Comparison of ENCODE assay signal across 10 cellular contexts in genomic region chr2:70121627-70122372, GRCh38. TPM values are rescaled to one million over a fixed set of nuclear protein-coding genes. Genes with fewer than 3 reads are reported as not detected.
DNase-seq lines count a peak whose midpoint lies in the region; ATAC-seq, FAIRE-seq and TF ChIP-seq lines count a peak whose summit lies in the region.
"Had no signal": no experiment of that assay in that cellular context is flagged by ENCODE, and none has a peak within 500 bp of the region (broad histone marks: within the 10 kb centered on the region; RNA-seq: fewer than 3 reads in every experiment).

No MANE protein-coding gene starts in this region.

- CTCF ChIA-PET in A673 (lab: Charles Lee): no interaction called here

- peak; percentile 29 for FAIRE-seq in GM18507 (lab: Jason Lieb, UNC)

- H3K27me3 ChIP-seq in A673 (replicated peaks; ENCODE audit: insufficient read depth, low read depth, low read length, poor library complexity) (no peaks in the 10 kb centered on the region), H7 (ENCODE audit: control insufficient read depth, insufficient read depth, low read length) (no peaks in the 10 kb centered on the region)

- no TSS peak for BruUV-seq in A673 (replicated peaks; lab: Mats Ljungman, UMichigan)

- H3K27ac ChIP-seq in A673 (ENCODE audit: low read depth, low read length, poor library complexity, severe bottlenecking): peak overlapping the region; percentile 53

- peak overlapping the region; percentile 67 for H3K27ac Mint-ChIP-seq in activated naive CD8-positive, alpha-beta T cell treated with anti-CD3 and anti-CD28 coated beads for 36 hours
- peak overlapping the region; percentile 100 for H3K27ac Mint-ChIP-seq in nephron

- no peaks in the 10 kb centered on the region for H3K9me3 Mint-ChIP-seq in activated naive CD8-positive, alpha-beta T cell treated with anti-CD3 and anti-CD28 coated beads for 36 hours
- no peaks in the 10 kb centered on the region for H3K9me3 Mint-ChIP-seq in nephron

- no peaks in the 10 kb centered on the region for H3K27me3 Mint-ChIP-seq in activated naive CD8-positive, alpha-beta T cell treated with anti-CD3 and anti-CD28 coated beads for 36 hours
- peaks cover 3% of the 10 kb centered on the region for H3K27me3 Mint-ChIP-seq in nephron (ENCODE audit: low read depth)

- TF ChIP-seq CTCF in A673 (conservative IDR thresholded peaks at IDR 0.05; ENCODE audit: low read depth, low read length) (no peak), nephron (IDR thresholded peaks at IDR 0.05; ENCODE audit: unreplicated experiment in 3 of 3) (no peak)

- peaks cover 70% of the 10 kb centered on the region for H3K4me1 Mint-ChIP-seq in activated naive CD8-positive, alpha-beta T cell treated with anti-CD3 and anti-CD28 coated beads for 36 hours
- peaks cover 77% of the 10 kb centered on the region for H3K4me1 Mint-ChIP-seq in nephron

- ATAC-seq in GM18873 (IDR thresholded peaks at IDR 0.05; ENCODE audit: low FRiP score, unreplicated experiment): no peak

- intact Hi-C loops in A673 (cut with micrococcal nuclease; ENCODE audit: unreplicated experiment): no loop called here

- peaks cover 33% of the 10 kb centered on the region for H3K4me1 ChIP-seq in A673 (ENCODE audit: insufficient read depth, low read length, poor library complexity, severe bottlenecking)

- H3K36me3 ChIP-seq in A673 (ENCODE audit: insufficient read depth, low read length, poor library complexity, severe bottlenecking) (no peaks in the 10 kb centered on the region), H7 (replicated peaks; ENCODE audit: control insufficient read depth, insufficient read depth, low read length) (no peaks in the 10 kb centered on the region)

- H3K36me3 Mint-ChIP-seq in activated naive CD8-positive, alpha-beta T cell treated with anti-CD3 and anti-CD28 coated beads for 36 hours: peaks cover 14% of the 10 kb centered on the region
- no peaks in the 10 kb centered on the region for H3K36me3 Mint-ChIP-seq in nephron (ENCODE audit: low read depth)

- POLR2A ChIA-PET in A673 (lab: Charles Lee; ENCODE audit: low non-redundant PET): no interaction called here

- H3K9me3 ChIP-seq in A673 (ENCODE audit: low read depth, low read length, poor library complexity, severe bottlenecking): no peaks in the 10 kb centered on the region

- H3K4me3 Mint-ChIP-seq in activated naive CD8-positive, alpha-beta T cell treated with anti-CD3 and anti-CD28 coated beads for 36 hours: no peak overlapping the region
- H3K4me3 Mint-ChIP-seq in nephron: peak overlapping the region in 2 of 3 experiments; percentile 7 to 64

- no peak overlapping the region for H3K4me3 ChIP-seq in A673 (ENCODE audit: low read depth, low read length, poor library complexity, severe bottlenecking)
- no peak overlapping the region for H3K4me3 ChIP-seq in H7 (ENCODE audit: insufficient read depth, low read depth, low read length)

- DNase-seq in A673 (ENCODE audit: low spot score): no peak
- no peak for DNase-seq in GM18507 (ENCODE audit: extremely low spot score, insufficient read length, low read depth)
- no peak for DNase-seq in activated naive CD8-positive, alpha-beta T cell treated with anti-CD3 and anti-CD28 coated beads for 36 hours
- no peak for DNase-seq in NCI-H446 treated with DMSO at 0.1 percent for 48 hours (lab: John Stamatoyannopoulos, UW)
- no peak for DNase-seq in H7
- no peak for DNase-seq in amniotic stem cell (lab: John Stamatoyannopoulos, UW)
- DNase-seq: foreskin melanocyte, NCI-H1436 treated with DMSO at 0.1 percent for 48 hours had no signal

RNA-seq across cellular contexts. Expression of gene PCBP1, which starts 34.5 kb away (rescaled TPM):
- 343 and 350 TPM in 2 replicates for total RNA-seq in A673 (2021)
- 100 to 1,000 TPM; 449 to 455 TPM for total RNA-seq in activated naive CD8-positive, alpha-beta T cell treated with anti-CD3 and anti-CD28 coated beads for 36 hours
- total RNA-seq in H7 (2014; rRNA removed; shearing (Covaris generic)): 52.6 and 63.2 TPM in 2 replicates
